1 cellular context compared by ENCODE assay signal in genomic region chr5:766666-767431, GRCh38.
TF ChIP-seq lines count a peak whose summit lies in the region.

No MANE protein-coding gene starts in this region.

TF ChIP-seq in WTC11, 78 proteins besides CTCF, POLR2A, EP300 and RAD21 (continued from another document):
- no peak for TF ChIP-seq AR (CRISPR knock-in tag; IDR thresholded peaks at IDR 0.05)
- TF ChIP-seq ARID4B (CRISPR knock-in tag; IDR thresholded peaks at IDR 0.05; ENCODE audit: borderline replicate concordance): no peak
- no peak for TF ChIP-seq RELA (CRISPR knock-in tag; IDR thresholded peaks at IDR 0.05; ENCODE audit: borderline replicate concordance)
- no peak for TF ChIP-seq PREB (CRISPR knock-in tag; IDR thresholded peaks at IDR 0.05; ENCODE audit: borderline replicate concordance)
- no peak for TF ChIP-seq ATF3 (CRISPR knock-in tag; conservative IDR thresholded peaks at IDR 0.05)
- no peak for TF ChIP-seq ZNF138 (CRISPR knock-in tag; conservative IDR thresholded peaks at IDR 0.05)
- TF ChIP-seq ESRRA (CRISPR knock-in tag; IDR thresholded peaks at IDR 0.05; ENCODE audit: borderline replicate concordance): no peak
- no peak for TF ChIP-seq HMGXB4 (CRISPR knock-in tag; IDR thresholded peaks at IDR 0.05)
- TF ChIP-seq NFATC4 (CRISPR knock-in tag; IDR thresholded peaks at IDR 0.05): no peak
- no peak for TF ChIP-seq ZNF423 (CRISPR knock-in tag; IDR thresholded peaks at IDR 0.05)
- TF ChIP-seq MYBL2 (CRISPR knock-in tag; IDR thresholded peaks at IDR 0.05): no peak
